In the genomic region with DNA sequence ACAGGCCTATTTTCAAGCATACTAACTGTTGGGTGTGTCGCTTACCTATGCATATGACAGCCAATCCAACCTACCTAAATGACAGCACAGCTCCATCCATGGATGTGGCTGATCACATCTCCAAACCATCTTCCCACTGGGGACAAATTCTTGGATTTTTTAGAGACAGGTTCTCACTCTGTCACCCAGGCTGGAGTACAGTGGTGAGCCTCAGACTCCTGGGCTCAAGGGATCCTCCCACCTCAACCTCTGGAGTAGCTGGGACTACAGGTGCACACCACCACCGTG, we compare ENCODE assay signal across 31 cellular contexts.
"Had no signal": no experiment of that assay in that cellular context is flagged by ENCODE, and none has a peak within 500 bp of the region (broad histone marks: within the 10 kb centered on the region; RNA-seq: fewer than 3 reads in every experiment).

No MANE protein-coding gene starts in this region.

- H3K9me3 Mint-ChIP-seq: activated CD4-positive, alpha-beta memory T cell treated with anti-CD3 and anti-CD28 coated beads, Interleukin-2, amount 10 ng/mL, durations not matched to agents 7 days and 5 days; activated naive CD4-positive, alpha-beta T cell treated with anti-CD3 and anti-CD28 coated beads for 36 hours; activated naive CD4-positive, alpha-beta T cell treated with anti-CD3 and anti-CD28 coated beads, Interleukin-2, amount 50 U/mL, for 72 hours; activated T-helper 2 cell treated with anti-CD3 and anti-CD28 coated beads, Interferon-gamma antibody, Interleukin-2, Interleukin-4, amounts not matched to agents 10 μg/mL and 5 μg/mL and 100 μg/mL, durations not matched to agents 14 hours and 24 hours and 36 hours had no signal

- H3K36me3 ChIP-seq: adrenal gland had no signal

- H3K36me3 Mint-ChIP-seq: activated naive CD4-positive, alpha-beta T cell treated with anti-CD3 and anti-CD28 coated beads, Interleukin-2, amount 50 U/mL, for 72 hours had no signal

- H3K9me3 ChIP-seq: adrenal gland had no signal

- H3K27me3 Mint-ChIP-seq: brain had no signal

- H3K4me1 Mint-ChIP-seq: brain had no signal

- H3K4me3 ChIP-seq: adrenal gland had no signal

- H3K4me3 Mint-ChIP-seq: activated CD4-positive, alpha-beta memory T cell treated with anti-CD3 and anti-CD28 coated beads, Interleukin-2, amount 10 ng/mL, durations not matched to agents 7 days and 5 days; activated naive CD4-positive, alpha-beta T cell treated with anti-CD3 and anti-CD28 coated beads for 36 hours had no signal

- ATAC-seq: activated naive CD4-positive, alpha-beta T cell treated with anti-CD3 and anti-CD28 coated beads, Interleukin-2, amount 50 U/mL, for 72 hours; Panc1; Right ventricle myocardium inferior; SK-N-SH treated with all-trans-retinoic acid at 6 μM for 48 hours had no signal

- H3K27ac Mint-ChIP-seq: activated CD4-positive, alpha-beta memory T cell treated with anti-CD3 and anti-CD28 coated beads, Interleukin-2, amount 10 ng/mL, durations not matched to agents 7 days and 5 days; activated naive CD4-positive, alpha-beta T cell treated with anti-CD3 and anti-CD28 coated beads for 36 hours; activated naive CD4-positive, alpha-beta T cell treated with anti-CD3 and anti-CD28 coated beads, Interleukin-2, amount 50 U/mL, for 72 hours; activated T-helper 2 cell treated with anti-CD3 and anti-CD28 coated beads, Interferon-gamma antibody, Interleukin-2, Interleukin-4, amounts not matched to agents 10 μg/mL and 5 μg/mL and 100 μg/mL, durations not matched to agents 14 hours and 24 hours and 36 hours had no signal

- H3K27ac ChIP-seq: adrenal gland, WERI-Rb-1 had no signal

- DNase-seq: activated CD4-positive, alpha-beta memory T cell treated with anti-CD3 and anti-CD28 coated beads, Interleukin-2, amount 10 ng/mL, durations not matched to agents 7 days and 5 days; activated CD4-positive, alpha-beta T cell treated with anti-CD3 and anti-CD28 coated beads for 1 hour; activated CD4-positive, alpha-beta T cell treated with anti-CD3 and anti-CD28 coated beads for 48 hours; activated CD4-positive, CD25-positive, alpha-beta regulatory T cell; activated gamma-delta T cell treated with Interleukin-2 at 50 U/mL for 16 hours; activated naive CD4-positive, alpha-beta T cell treated with anti-CD3 and anti-CD28 coated beads for 36 hours; activated T-cell treated with anti-CD3 and anti-CD28 coated beads, Interleukin-2, amount 50 U/mL, for 1 hour; caudate nucleus; IMR-90; Karpas-422; KBM-7; NCI-H1048; NCI-H1105 treated with DMSO at 0.1 percent for 48 hours; NCI-H1436; NCI-H1694; NCI-H1930; NCI-H2081 treated with DMSO at 0.1 percent for 48 hours; NCI-H345; NCI-H524 treated with DMSO at 0.1 percent for 48 hours; RPMI8226; SIG-M5; SW 1271; T1000; WERI-Rb-1 had no signal

- H3K27me3 ChIP-seq: adrenal gland had no signal
